ENCODE assay signal across 8 cellular contexts in the genomic region with DNA sequence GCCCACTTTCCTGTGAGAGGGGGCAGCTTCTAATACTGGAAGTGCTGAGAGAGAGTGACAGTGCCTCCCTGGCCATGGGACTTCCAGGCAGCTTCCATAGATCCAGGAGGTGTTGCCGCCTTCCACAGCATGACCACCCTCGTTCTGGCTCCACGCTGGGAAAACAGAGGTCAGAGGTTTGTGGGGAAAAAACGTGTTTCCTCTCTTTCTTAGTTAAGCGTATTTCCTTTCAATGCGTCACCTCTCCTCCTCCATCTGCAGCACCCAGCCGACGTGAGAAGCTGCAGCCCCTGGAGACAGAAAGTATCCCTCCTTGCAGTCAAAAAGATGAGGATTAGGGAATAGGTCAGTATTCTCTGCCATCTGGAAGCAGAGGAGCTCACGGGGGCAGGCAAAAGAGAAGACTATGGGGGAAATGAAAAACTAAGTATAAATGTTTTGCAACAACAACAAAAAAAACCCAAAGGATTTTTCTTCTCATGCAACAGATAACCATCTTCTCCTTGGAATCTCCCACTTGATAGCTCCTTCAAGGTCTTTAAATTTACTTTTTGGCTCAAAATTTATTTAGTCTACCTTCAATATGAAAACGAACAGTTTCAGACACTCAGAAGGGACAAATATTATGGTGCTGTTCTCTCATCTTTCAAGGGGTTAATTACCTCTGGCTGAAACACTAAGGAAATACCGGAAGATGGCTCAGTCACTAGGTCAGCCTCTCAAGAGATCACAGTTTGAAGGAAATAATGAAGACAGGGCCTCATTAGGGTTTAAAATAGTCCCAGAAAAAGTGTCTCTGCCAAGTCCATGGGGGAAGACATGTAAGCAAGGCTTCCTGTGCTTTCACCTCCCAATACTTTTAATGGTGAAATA. TPM values are rescaled to one million over a fixed set of nuclear protein-coding genes. Genes with fewer than 3 reads are reported as not detected.
DNase-seq lines count a peak whose midpoint lies in the region; ATAC-seq and TF ChIP-seq lines count a peak whose summit lies in the region.

No MANE protein-coding gene starts in this region.

- WGBS in gastroesophageal sphincter (ENCODE audit: low coverage in 1 of 2), 2 donors: 49 to 63% methylated on average over 3 to 9 of the region's 11 CpGs
- 7 to 15% (median 11%) methylated on average over 11 of the region's 11 CpGs for WGBS in ovary, 3 donors

- H3K36me3 ChIP-seq in gastroesophageal sphincter (peaks cover 0 to 49% of the 10 kb centered on the region in 2 donors), ovary (no peaks in the 10 kb centered on the region)

- peak; percentile 67 for DNase-seq in EH (ENCODE audit: low read depth)
- no peak for DNase-seq in T-helper 17 cell
- DNase-seq in ovary: peak; percentile 16 to 50 (median 31)
- no peak for DNase-seq in superior temporal gyrus (ENCODE audit: extremely low spot score)
- DNase-seq in AG08396 (ENCODE audit: low spot score): no peak

- H3K27ac Mint-ChIP-seq in T-helper 17 cell: peak overlapping the region; percentile 81

- H3K4me1 ChIP-seq in gastroesophageal sphincter (peaks cover 2 to 47% (median 5%) of the 10 kb centered on the region in 3 donors), ovary (ENCODE audit: insufficient read depth) (peaks cover 12% of the 10 kb centered on the region)

- TF ChIP-seq POLR2A in gastroesophageal sphincter (IDR thresholded peaks at IDR 0.05) (no peak), ovary (IDR thresholded peaks at IDR 0.05) (no peak)

- H3K4me3 ChIP-seq in gastroesophageal sphincter: no peak overlapping the region
- H3K4me3 ChIP-seq in ovary: no peak overlapping the region

- H3K9me3 ChIP-seq in T-helper 17 cell (ENCODE audit: control insufficient read depth, low read length, poor library complexity, severe bottlenecking) (no peaks in the 10 kb centered on the region), gastroesophageal sphincter (no peaks in the 10 kb centered on the region), ovary (no peaks in the 10 kb centered on the region)

- TF ChIP-seq CTCF in gastroesophageal sphincter (IDR thresholded peaks at IDR 0.05): no peak
- TF ChIP-seq CTCF in ovary (IDR thresholded peaks at IDR 0.05): no peak

- no peak for TF ChIP-seq EP300 in gastroesophageal sphincter (IDR thresholded peaks at IDR 0.05)
- TF ChIP-seq EP300 in ovary (IDR thresholded peaks at IDR 0.05): no peak

- peaks cover 13% of the 10 kb centered on the region for H3K4me1 Mint-ChIP-seq in T-helper 17 cell

- H3K27me3 Mint-ChIP-seq in T-helper 17 cell: no peaks in the 10 kb centered on the region

- ATAC-seq in T-helper 17 cell (no peak), gastroesophageal sphincter (peak; percentile 46), GM18907 (IDR thresholded peaks at IDR 0.05; ENCODE audit: unreplicated experiment) (no peak), HG03439 (IDR thresholded peaks at IDR 0.05; ENCODE audit: unreplicated experiment) (no peak)

- no peak overlapping the region for H3K4me3 Mint-ChIP-seq in T-helper 17 cell

- H3K36me3 Mint-ChIP-seq in T-helper 17 cell (ENCODE audit: low read depth): peaks cover 2% of the 10 kb centered on the region

- H3K27ac ChIP-seq in gastroesophageal sphincter (peak overlapping the region in 3 of 4 donors; percentile 12 to 41 (median 27)), ovary (peak overlapping the region; percentile 24 to 26)

- no peaks in the 10 kb centered on the region for H3K27me3 ChIP-seq in gastroesophageal sphincter
- H3K27me3 ChIP-seq in ovary: no peaks in the 10 kb centered on the region

- intact Hi-C loops in ovary (cut with DNase I): no loop called here

RNA-seq across cellular contexts. Expression of gene MTMR12, which starts 38.0 kb away (rescaled TPM):
- total RNA-seq in T-helper 17 cell (10 to 100 TPM; 20.6 to 29.4 TPM), gastroesophageal sphincter (10 to 100 TPM; 44.2 to 98.9 (median 68.5) TPM), ovary (10 to 100 TPM; 33.1 to 39.0 (median 36.1) TPM)
- polyA plus RNA-seq in ovary: 10 to 100 TPM; 14.9 to 26.2 TPM

Comparison
In these comparisons a context has a peak if more than half of its experiments do, and no peak if none do; other contexts are left out.
1. DNase-seq: peak in EH (single experiment) and ovary (5 of 5); none in T-helper 17 cell (0 of 3), superior temporal gyrus (single experiment) and AG08396 (single experiment).